Comparison of ENCODE assay signal across 12 cellular contexts in genomic region chr4:146134761-146135160, GRCh38. TPM values are rescaled to one million over a fixed set of nuclear protein-coding genes. Genes with fewer than 3 reads are reported as not detected.
DNase-seq lines count a peak whose midpoint lies in the region; ATAC-seq, FAIRE-seq and TF ChIP-seq lines count a peak whose summit lies in the region.
"Had no signal": no experiment of that assay in that cellular context is flagged by ENCODE, and none has a peak within 500 bp of the region (broad histone marks: within the 10 kb centered on the region; RNA-seq: fewer than 3 reads in every experiment).

No MANE protein-coding gene starts in this region.

- CTCF ChIA-PET in MCF 10A (lab: Yijun Ruan, JAX): interaction anchor here (1.5 kb wide), 1 partner anchor 39 kb away, joined by 8 read pairs; no protein-coding TSS in a partner anchor

- no peak overlapping the region for H3K27ac Mint-ChIP-seq in MCF 10A (ENCODE audit: low read depth, unreplicated experiment)
- H3K27ac Mint-ChIP-seq: mesothelial cell of epicardium; T-helper 1 cell treated with Interleukin-12 subunit alpha and Interleukin-12 subunit beta and Interleukin-4 antibody, amounts not matched to agents 30 μg/mL and 1 μg/mL, for 36 hours had no signal

- no peak for TF ChIP-seq CTCF in C4-2B (conservative IDR thresholded peaks at IDR 0.05)
- no peak for TF ChIP-seq CTCF in MCF 10A (IDR thresholded peaks at IDR 0.05; ENCODE audit: unreplicated experiment)

- no TSS peak for BruUV-seq in MCF 10A (replicated peaks; lab: Mats Ljungman, UMichigan)

- peaks cover 12% of the 10 kb centered on the region for H3K4me1 Mint-ChIP-seq in MCF 10A (ENCODE audit: insufficient read depth, unreplicated experiment)
- H3K4me1 Mint-ChIP-seq: mesothelial cell of epicardium had no signal

- H3K4me3 Mint-ChIP-seq in MCF 10A (ENCODE audit: unreplicated experiment): no peak overlapping the region
- H3K4me3 Mint-ChIP-seq: mesothelial cell of epicardium; T-helper 1 cell treated with Interleukin-12 subunit alpha and Interleukin-12 subunit beta and Interleukin-4 antibody, amounts not matched to agents 30 μg/mL and 1 μg/mL, for 36 hours had no signal

- DNase-seq in NCI-H2081 treated with DMSO at 0.1 percent for 48 hours (lab: John Stamatoyannopoulos, UW) (peak; percentile 78), MCF 10A (ENCODE audit: unreplicated experiment) (peak; percentile 89), RPMI8226 (no peak)
- DNase-seq: cerebellar nuclear complex, NCI-H82 had no signal

- FAIRE-seq in islet of Langerhans (lab: Jason Lieb, UNC): peak; percentile 84

- H3K36me3 Mint-ChIP-seq in MCF 10A (ENCODE audit: insufficient read depth, unreplicated experiment): no peaks in the 10 kb centered on the region
- H3K36me3 Mint-ChIP-seq: mesothelial cell of epicardium had no signal

- H3K27ac ChIP-seq in C4-2B: peak overlapping the region; percentile 95

- no peaks in the 10 kb centered on the region for H3K9me3 Mint-ChIP-seq in MCF 10A (ENCODE audit: unreplicated experiment)
- H3K9me3 Mint-ChIP-seq: T-helper 1 cell treated with Interleukin-12 subunit alpha and Interleukin-12 subunit beta and Interleukin-4 antibody, amounts not matched to agents 30 μg/mL and 1 μg/mL, for 36 hours had no signal

- intact Hi-C loops in MCF 10A (cut with micrococcal nuclease): no loop called here

- no peaks in the 10 kb centered on the region for H3K27me3 Mint-ChIP-seq in MCF 10A (ENCODE audit: insufficient read depth, unreplicated experiment)

- ATAC-seq in GM19467 (IDR thresholded peaks at IDR 0.05; ENCODE audit: unreplicated experiment) (no peak), GM19328 (IDR thresholded peaks at IDR 0.05; ENCODE audit: unreplicated experiment) (no peak), GM21529 (IDR thresholded peaks at IDR 0.05; ENCODE audit: unreplicated experiment) (no peak)

- POLR2A ChIA-PET in MCF 10A (lab: Yijun Ruan, JAX): interaction anchor here (0.5 to 1.1 kb wide), 6 partner anchors 9 to 937 kb away, joined by 3 to 4 read pairs (median 3); no protein-coding TSS in a partner anchor

RNA-seq across cellular contexts. Expression of gene LSM6, which starts 40.8 kb away (rescaled TPM):
- total RNA-seq in MCF 10A (2022): 40.0 and 41.4 TPM in 2 replicates
